ENCODE assay signal across 26 cellular contexts in the genomic region with DNA sequence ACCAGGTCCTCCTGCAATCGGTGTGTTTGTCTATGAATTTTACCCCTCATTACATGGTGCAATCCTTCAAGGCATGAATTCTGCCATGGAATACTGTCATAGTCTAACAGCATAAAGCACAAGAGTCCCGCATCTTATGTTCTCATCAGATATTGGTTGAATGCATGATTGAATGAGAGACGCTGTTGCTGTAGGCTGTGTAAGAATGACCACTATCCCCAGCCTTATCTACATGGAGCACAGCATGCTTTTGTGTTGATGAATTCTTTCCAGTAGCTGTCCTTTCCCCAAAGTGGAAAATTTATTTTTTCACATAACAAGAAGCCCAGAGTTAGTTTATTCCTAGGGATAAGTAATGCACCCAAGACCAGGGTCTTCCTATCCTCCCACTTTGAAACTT.
"Had no signal": no experiment of that assay in that cellular context is flagged by ENCODE, and none has a peak within 500 bp of the region (broad histone marks: within the 10 kb centered on the region; RNA-seq: fewer than 3 reads in every experiment).

No MANE protein-coding gene starts in this region.

- H3K9me3 ChIP-seq: stomach, suprapubic skin, testis, thoracic aorta, thyroid gland, tibial artery, transverse colon, upper lobe of left lung, uterus, vagina had no signal

- H3K4me1 ChIP-seq: testis, thyroid gland, vagina had no signal

- ATAC-seq: stimulated activated effector memory CD8-positive, alpha-beta T cell treated with anti-CD3 and anti-CD28 coated beads, Interleukin-12 subunit alpha, Interleukin-12 subunit beta, amount 100 ng/mL, for 72 hours; stimulated activated memory B cell treated with anti-CD40 and anti-IgM and Interleukin-4, amounts not matched to agents 10 μg/mL and 1 μg/mL and 100 μg/mL, for 72 hours; stimulated activated naive B cell treated with anti-CD40 and anti-IgM and Interleukin-4, amounts not matched to agents 10 μg/mL and 1 μg/mL and 100 μg/mL, for 72 hours; stimulated activated naive CD8-positive, alpha-beta T cell treated with anti-CD3 and anti-CD28 coated beads, Interleukin-15, amount 100 ng/mL, for 72 hours; stimulated activated naive CD8-positive, alpha-beta T cell treated with anti-CD3 and anti-CD28 coated beads, Interleukin-15, Interleukin-2, amounts not matched to agents 100 U/mL and 50 U/mL, for 24 hours had no signal

- H3K27ac ChIP-seq: stomach, suprapubic skin, testis, thoracic aorta, thyroid gland, tibial artery, transverse colon, upper lobe of left lung, uterus, vagina had no signal

- FAIRE-seq: urothelium cell line had no signal

- H3K36me3 ChIP-seq: suprapubic skin, thoracic aorta, thyroid gland, transverse colon, upper lobe of left lung, uterus, vagina had no signal

- DNase-seq: stimulated activated CD4-positive, alpha-beta T cell treated with anti-CD3 and anti-CD28 coated beads, Interleukin-1b, Interleukin-23, amount 100 ng/mL, for 48 hours; stimulated activated CD4-positive, alpha-beta T cell treated with anti-CD3 and anti-CD28 coated beads, Interleukin-2, amount 100 ng/mL, for 24 hours; stimulated activated CD4-positive, alpha-beta T cell treated with anti-CD3 and anti-CD28 coated beads, Interleukin-2, amount 100 ng/mL, for 48 hours; stimulated activated CD4-positive, alpha-beta T cell treated with anti-CD3 and anti-CD28 coated beads, Interleukin-4, amount 100 ng/mL, for 1 hour; stimulated activated CD4-positive, alpha-beta T cell treated with anti-CD3 and anti-CD28 coated beads, Interleukin-4, amount 100 ng/mL, for 24 hours; stimulated activated CD4-positive, alpha-beta T cell treated with anti-CD3 and anti-CD28 coated beads, Interleukin-4, amount 100 ng/mL, for 4 hours; stimulated activated CD8-positive, alpha-beta memory T cell treated with anti-CD3 and anti-CD28 coated beads, Interleukin-4, amount 100 ng/mL, for 48 hours; stimulated activated naive B cell treated with anti-CD40 and anti-IgM and Interleukin-4, amounts not matched to agents 10 μg/mL and 1 μg/mL and 100 μg/mL, for 72 hours; stimulated activated naive CD4-positive, alpha-beta T cell; stimulated activated naive CD4-positive, alpha-beta T cell treated with Interleukin-2 at 50 U/mL for 16 hours; stimulated activated naive CD8-positive, alpha-beta T cell treated with anti-CD3 and anti-CD28 coated beads, Interleukin-15, amount 100 ng/mL, for 72 hours; stimulated activated naive CD8-positive, alpha-beta T cell treated with anti-CD3 and anti-CD28 coated beads, Interleukin-15, Interleukin-2, amounts not matched to agents 100 U/mL and 50 U/mL, for 24 hours; stomach; substantia nigra; testis; tibial artery; transverse colon; upper lobe of left lung; uterus had no signal

- H3K27me3 ChIP-seq: stomach, suprapubic skin, testis, thyroid gland, tibial artery, transverse colon, upper lobe of left lung, uterus, vagina had no signal

- H3K4me3 ChIP-seq: stomach, suprapubic skin, testis, thoracic aorta, thyroid gland, tibial artery, transverse colon, upper lobe of left lung, uterus, vagina had no signal
